11 cellular contexts compared by ENCODE assay signal in the genomic region with DNA sequence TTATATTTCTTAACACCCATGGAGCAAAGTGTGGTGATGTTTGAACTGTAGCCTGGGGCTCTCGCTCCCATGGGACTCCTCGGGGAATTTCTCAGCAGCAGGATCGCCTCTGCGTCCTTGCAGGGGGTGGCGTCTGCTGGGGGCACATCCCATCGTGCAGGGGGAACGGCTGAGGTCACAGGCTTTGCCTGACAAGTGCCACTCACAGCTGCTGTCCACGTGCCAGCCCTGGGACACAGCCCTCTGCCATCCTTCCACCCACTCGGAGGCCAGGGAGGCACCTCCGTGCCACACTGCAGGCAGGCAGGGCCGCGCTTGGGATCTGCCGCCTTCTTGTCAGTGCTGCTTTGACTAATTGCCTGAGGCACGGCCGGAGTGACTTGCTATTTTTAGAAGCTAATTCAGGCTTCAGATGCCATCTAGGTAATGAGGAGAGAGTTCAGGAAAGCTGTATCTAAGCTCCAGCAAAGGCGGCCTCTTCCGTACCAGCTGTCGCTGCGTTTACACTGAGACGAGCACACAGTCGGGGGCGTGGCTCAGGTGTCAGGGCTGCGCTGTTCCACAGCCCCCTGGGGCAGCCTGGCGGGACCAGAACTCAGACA. TPM values are rescaled to one million over a fixed set of nuclear protein-coding genes. Genes with fewer than 3 reads are reported as not detected.
DNase-seq lines count a peak whose midpoint lies in the region; ATAC-seq and TF ChIP-seq lines count a peak whose summit lies in the region.
"Had no signal": no experiment of that assay in that cellular context is flagged by ENCODE, and none has a peak within 500 bp of the region (broad histone marks: within the 10 kb centered on the region; RNA-seq: fewer than 3 reads in every experiment).

No MANE protein-coding gene starts in this region.

- ATAC-seq in heart right ventricle (peak; percentile 29 to 74 (median 60)), GM23338 (no peak)
- ATAC-seq in activated CD4-positive, CD25-positive, alpha-beta regulatory T cell treated with anti-CD3 and anti-CD28 coated beads, Interleukin-2, amount 50 U/mL, for 24 hours, result no peak
- ATAC-seq: activated CD8-positive, alpha-beta T cell treated with anti-CD3 and anti-CD28 coated beads for 36 hours had no signal

- H4K20me1 ChIP-seq in smooth muscle cell (ENCODE audit: low read depth) (peaks cover 15% of the 10 kb centered on the region), GM23338 (replicated peaks; ENCODE audit: insufficient read depth) (no peaks in the 10 kb centered on the region)

- no peak for TF ChIP-seq CTCF in RWPE1 (conservative IDR thresholded peaks at IDR 0.05; ENCODE audit: low read depth)
- no peak for TF ChIP-seq CTCF in heart right ventricle (IDR thresholded peaks at IDR 0.05)
- no peak for TF ChIP-seq CTCF in smooth muscle cell (IDR thresholded peaks at IDR 0.05; ENCODE audit: borderline replicate concordance, insufficient read depth, poor library complexity, severe bottlenecking)
- TF ChIP-seq CTCF in GM23338 (conservative IDR thresholded peaks at IDR 0.05; ENCODE audit: low read depth in 2 of 2), result no peak

- intact Hi-C loops in heart right ventricle (cut with DNase I), result no loop called here

- H3K9ac ChIP-seq in smooth muscle cell (ENCODE audit: low read depth), result no peak overlapping the region

- peaks cover 0 to 74% (median 29%) of the 10 kb centered on the region in 9 donors for H3K36me3 ChIP-seq in heart right ventricle
- no peaks in the 10 kb centered on the region for H3K36me3 ChIP-seq in smooth muscle cell (ENCODE audit: low read depth)
- H3K36me3 ChIP-seq in GM23338 (ENCODE audit: insufficient read depth), result peaks cover 8% of the 10 kb centered on the region; the same call in 1 of the 2 replicates
- H3K36me3 ChIP-seq: neutrophil had no signal

- H3K27me3 ChIP-seq in heart right ventricle (no peaks in the 10 kb centered on the region), smooth muscle cell (ENCODE audit: low read depth) (no peaks in the 10 kb centered on the region), GM23338 (ENCODE audit: insufficient read depth) (no peaks in the 10 kb centered on the region)
- H3K27me3 ChIP-seq: neutrophil had no signal

- H3K4me3 ChIP-seq in heart right ventricle (no peak overlapping the region), smooth muscle cell (no peak overlapping the region), GM23338 (no peak overlapping the region)

- H3K9me2 ChIP-seq in GM23338 (ENCODE audit: insufficient read depth), result no peaks in the 10 kb centered on the region

- POLR2A ChIA-PET in RWPE1 (lab: Yijun Ruan, JAX; ENCODE audit: low non-redundant PET), result no interaction called here

- WGBS in heart right ventricle, 2 donors, result 39 to 40% methylated on average over 24 of the region's 24 CpGs
- WGBS in smooth muscle cell (ENCODE audit: low lambda C conversion rate), result 71% methylated on average over 24 of the region's 24 CpGs

- H3K4me2 ChIP-seq in smooth muscle cell, result no peak overlapping the region
- H3K4me2 ChIP-seq in GM23338, result no peak overlapping the region

- H3K27ac ChIP-seq in RWPE1 (peak overlapping the region; percentile 44), heart right ventricle (peak overlapping the region in 8 of 10 donors; percentile 24 to 74 (median 58)), smooth muscle cell (ENCODE audit: low read depth) (peak overlapping the region; percentile 11), GM23338 (ENCODE audit: low read depth) (no peak overlapping the region)
- H3K27ac ChIP-seq: neutrophil had no signal

- peaks cover 14% of the 10 kb centered on the region for H3K27me3 Mint-ChIP-seq in GM23338 (ENCODE audit: insufficient read depth, low read depth, poor library complexity)
- H3K27me3 Mint-ChIP-seq: activated CD8-positive, alpha-beta T cell treated with anti-CD3 and anti-CD28 coated beads for 36 hours had no signal

- peaks cover 0 to 4% (median 0%) of the 10 kb centered on the region in 11 donors for H3K9me3 ChIP-seq in heart right ventricle
- H3K9me3 ChIP-seq in smooth muscle cell (replicated peaks; ENCODE audit: low read depth), result no peaks in the 10 kb centered on the region
- H3K9me3 ChIP-seq: neutrophil had no signal

- H3K79me2 ChIP-seq in smooth muscle cell (ENCODE audit: low read depth), result no peaks in the 10 kb centered on the region
- no peaks in the 10 kb centered on the region for H3K79me2 ChIP-seq in GM23338 (replicated peaks; ENCODE audit: insufficient read depth)

- CTCF ChIA-PET in RWPE1 (lab: Yijun Ruan, JAX), result no interaction called here

- DNase-seq in NCI-H1417 (lab: John Stamatoyannopoulos, UW) (peak; percentile 81 to 94 (median 94)), RWPE1 (ENCODE audit: low spot score) (no peak), heart right ventricle (peak in 1 of 2 donors; percentile 44), smooth muscle cell (lab: John Stamatoyannopoulos, UW; ENCODE audit: unreplicated experiment) (no peak), KG1 (lab: John Stamatoyannopoulos, UW) (no peak), GM23338 (ENCODE audit: low spot score) (no peak), dermis blood vessel endothelial cell (no peak)
- DNase-seq: activated CD8-positive, alpha-beta T cell treated with anti-CD3 and anti-CD28 coated beads for 36 hours; stimulated activated CD8-positive, alpha-beta memory T cell treated with anti-CD3 and anti-CD28 coated beads, Interleukin-4, amount 100 ng/mL, for 48 hours had no signal

- no peaks in the 10 kb centered on the region for H3K4me1 Mint-ChIP-seq in GM23338

- H2AFZ ChIP-seq in smooth muscle cell (ENCODE audit: low read depth) (no peak overlapping the region), GM23338 (no peak overlapping the region)

- no peaks in the 10 kb centered on the region for H3K9me3 Mint-ChIP-seq in GM23338
- H3K9me3 Mint-ChIP-seq: activated CD8-positive, alpha-beta T cell treated with anti-CD3 and anti-CD28 coated beads for 36 hours had no signal

- H3F3A ChIP-seq in smooth muscle cell (ENCODE audit: low read depth), result peaks cover 5% of the 10 kb centered on the region
- H3F3A ChIP-seq in GM23338 (replicated peaks; ENCODE audit: low read depth), result no peaks in the 10 kb centered on the region

- H3K4me1 ChIP-seq in heart right ventricle (peaks cover 0 to 41% (median 28%) of the 10 kb centered on the region in 9 donors), smooth muscle cell (ENCODE audit: low read depth) (peaks cover 6% of the 10 kb centered on the region), GM23338 (ENCODE audit: insufficient read depth) (no peaks in the 10 kb centered on the region)

- H3K36me3 Mint-ChIP-seq in GM23338 (ENCODE audit: low read depth), result peaks cover 54% of the 10 kb centered on the region

- no peak overlapping the region for H3K27ac Mint-ChIP-seq in GM23338

- no peak overlapping the region for H3K4me3 Mint-ChIP-seq in GM23338
- H3K4me3 Mint-ChIP-seq: activated CD8-positive, alpha-beta T cell treated with anti-CD3 and anti-CD28 coated beads for 36 hours had no signal

TF ChIP-seq in GM23338, 12 proteins besides CTCF, POLR2A, EP300 and RAD21 (continues in another document):
- TF ChIP-seq, protein P1, sequence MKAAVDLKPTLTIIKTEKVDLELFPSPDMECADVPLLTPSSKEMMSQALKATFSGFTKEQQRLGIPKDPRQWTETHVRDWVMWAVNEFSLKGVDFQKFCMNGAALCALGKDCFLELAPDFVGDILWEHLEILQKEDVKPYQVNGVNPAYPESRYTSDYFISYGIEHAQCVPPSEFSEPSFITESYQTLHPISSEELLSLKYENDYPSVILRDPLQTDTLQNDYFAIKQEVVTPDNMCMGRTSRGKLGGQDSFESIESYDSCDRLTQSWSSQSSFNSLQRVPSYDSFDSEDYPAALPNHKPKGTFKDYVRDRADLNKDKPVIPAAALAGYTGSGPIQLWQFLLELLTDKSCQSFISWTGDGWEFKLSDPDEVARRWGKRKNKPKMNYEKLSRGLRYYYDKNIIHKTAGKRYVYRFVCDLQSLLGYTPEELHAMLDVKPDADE (IDR thresholded peaks at IDR 0.05), result no peak
- TF ChIP-seq REST (IDR thresholded peaks at IDR 0.05; ENCODE audit: unreplicated experiment) (no peak), JUNB (IDR thresholded peaks at IDR 0.05; ENCODE audit: unreplicated experiment) (no peak), POLR2AphosphoS5 (IDR thresholded peaks at IDR 0.05; ENCODE audit: low read depth) (no peak)

RNA-seq across cellular contexts. Expression of gene PITRM1, which starts 45.7 kb away (rescaled TPM):
- 100 to 1,000 TPM in 2 of 10 donors, 10 to 100 TPM in 8; 67.9 to 107 (median 83.2) TPM for total RNA-seq in heart right ventricle
- 10 to 100 TPM; 61.8 to 69.2 TPM for polyA plus RNA-seq in heart right ventricle
- 55.9 and 61.3 TPM in 2 replicates for total RNA-seq in smooth muscle cell
- polyA plus RNA-seq in smooth muscle cell, result 49.2 and 53.8 TPM in 2 replicates
- total RNA-seq in GM23338 (2014; rRNA removed; shearing (Covaris generic)), result 33.0 and 51.1 TPM in 2 replicates
- polyA plus RNA-seq in GM23338 (2016; fragmentation: Nextera tagmentation; extraction: Ambion mirVana), result 25.1 and 29.0 TPM in 2 replicates
- 47.1 and 108 TPM in 2 replicates for total RNA-seq in dermis blood vessel endothelial cell

RNA-seq across cellular contexts. Expression of gene PFKP, which starts 59.5 kb away (rescaled TPM):
- total RNA-seq in heart right ventricle, result 100 to 1,000 TPM; 138 to 316 (median 220) TPM
- 100 to 1,000 TPM in 1 of 2 donors, 10 to 100 TPM in 1; 68.3 to 230 TPM for polyA plus RNA-seq in heart right ventricle
- 178 and 183 TPM in 2 replicates for total RNA-seq in smooth muscle cell
- 203 and 251 TPM in 2 replicates for polyA plus RNA-seq in smooth muscle cell
- 117 and 120 TPM in 2 replicates for total RNA-seq in GM23338 (2014; rRNA removed; shearing (Covaris generic))
- polyA plus RNA-seq in GM23338 (2016; fragmentation: Nextera tagmentation; extraction: Ambion mirVana), result 55.3 and 56.3 TPM in 2 replicates
- 228 and 372 TPM in 2 replicates for total RNA-seq in dermis blood vessel endothelial cell

Comparison
In these comparisons a context has a peak if more than half of its experiments do, and no peak if none do; other contexts are left out.
1. DNase-seq: peak in NCI-H1417 (3 of 3); none in RWPE1 (single experiment), smooth muscle cell (single experiment), KG1 (single experiment), GM23338 (single experiment) and dermis blood vessel endothelial cell (single experiment).
2. ATAC-seq: peak in heart right ventricle (8 of 8); none in activated CD4-positive, CD25-positive, alpha-beta regulatory T cell treated with anti-CD3 and anti-CD28 coated beads, Interleukin-2, amount 50 U/mL, for 24 hours (0 of 2) and GM23338 (single experiment).